ENCODE assay signal across 14 cellular contexts in genomic region chr10:71090330-71090729, GRCh38.
"Had no signal": no experiment of that assay in that cellular context is flagged by ENCODE, and none has a peak within 500 bp of the region (broad histone marks: within the 10 kb centered on the region; RNA-seq: fewer than 3 reads in every experiment).

No MANE protein-coding gene starts in this region.

- H3K36me3 ChIP-seq: pancreas had no signal

- H3K27me3 ChIP-seq: pancreas had no signal

- DNase-seq: activated CD4-positive, alpha-beta T cell treated with anti-CD3 and anti-CD28 coated beads for 48 hours; activated naive CD4-positive, alpha-beta T cell treated with anti-CD3 and anti-CD28 coated beads, Interleukin-2, amount 50 U/mL, for 16 hours; amygdala; dermis blood vessel endothelial cell; erythroblast; glutamatergic neuron; immature natural killer cell; left colon; retina; stimulated activated CD4-positive, alpha-beta T cell treated with anti-CD3 and anti-CD28 coated beads, Interleukin-15, amount 100 ng/mL, for 24 hours; T-helper 1 cell had no signal

- H3K4me1 ChIP-seq: pancreas had no signal

- ATAC-seq: left colon, pancreas had no signal

- H3K4me3 ChIP-seq: pancreas, SK-N-MC had no signal

- H3K27ac ChIP-seq: pancreas, SK-N-MC, VCaP had no signal

- H3K9me3 ChIP-seq: pancreas had no signal
